Comparison of ENCODE assay signal across 28 cellular contexts in the genomic region with DNA sequence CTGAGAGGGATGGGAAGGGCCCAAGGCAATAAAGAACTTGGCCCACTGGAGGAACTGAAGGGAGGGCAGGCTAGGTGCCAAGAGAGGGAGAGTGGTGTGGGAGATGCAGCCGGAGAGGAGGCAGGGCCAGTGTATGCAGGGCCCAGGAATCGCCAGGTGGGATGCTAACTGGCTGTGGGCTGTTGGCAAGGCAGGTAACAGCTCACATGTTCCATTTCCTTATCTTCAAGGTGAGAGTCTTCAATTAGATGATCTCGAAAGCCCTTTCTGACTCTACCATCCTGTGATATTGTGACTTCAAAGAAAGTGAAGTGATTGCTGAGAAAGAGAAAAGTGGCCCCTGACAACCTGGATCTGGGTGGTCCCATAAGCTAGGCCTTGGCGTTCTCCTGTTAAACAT. TPM values are rescaled to one million over a fixed set of nuclear protein-coding genes. Genes with fewer than 3 reads are reported as not detected.
DNase-seq lines count a peak whose midpoint lies in the region; TF ChIP-seq lines count a peak whose summit lies in the region.
"Had no signal": no experiment of that assay in that cellular context is flagged by ENCODE, and none has a peak within 500 bp of the region (broad histone marks: within the 10 kb centered on the region; RNA-seq: fewer than 3 reads in every experiment).

No MANE protein-coding gene starts in this region.

- no peaks in the 10 kb centered on the region for H3K79me2 ChIP-seq in OCI-LY1 (ENCODE audit: insufficient read depth, low read length)
- peaks cover 25% of the 10 kb centered on the region for H3K79me2 ChIP-seq in parathyroid adenoma

- intact Hi-C loops in CD14-positive monocyte (cut with micrococcal nuclease), result loop anchor here in 1 of 2 donors (5.0 to 10.0 kb wide), 3 partner anchors 62 to 238 kb away; partner anchors contain the start of gene CD86

- no peaks in the 10 kb centered on the region for H3F3A ChIP-seq in OCI-LY1 (ENCODE audit: insufficient read depth, low read length)

- H3K27me3 Mint-ChIP-seq in CD14-positive monocyte (ENCODE audit: low read depth in 3 of 3), result peaks cover 0 to 3% (median 1%) of the 10 kb centered on the region in 3 donors

- DNase-seq in CD14-positive monocyte (ENCODE audit: low spot score), result no peak
- DNase-seq in NCI-H1930 (lab: John Stamatoyannopoulos, UW), result no peak
- DNase-seq in activated gamma-delta T cell treated with Interleukin-2 at 50 U/mL for 16 hours, result no peak
- DNase-seq in NCI-H1436 treated with DMSO at 0.1 percent for 48 hours (lab: John Stamatoyannopoulos, UW), result no peak
- DNase-seq: activated CD4-positive, alpha-beta T cell treated with anti-CD3 and anti-CD28 coated beads for 1 hour; activated naive CD4-positive, alpha-beta T cell treated with anti-CD3 and anti-CD28 coated beads, Interleukin-2, amount 10 ng/mL, durations not matched to agents 7 days and 5 days; Calu3; DMS79; gastrocnemius medialis; HFFc6; kidney; left ventricle myocardium superior; mesendoderm; NCI-H1417; NCI-H2081 treated with DMSO at 0.1 percent for 48 hours; NCI-H2227 treated with DMSO at 0.1 percent for 48 hours; NCI-H526; PC-9; right cardiac atrium; stimulated activated CD8-positive, alpha-beta memory T cell treated with anti-CD3 and anti-CD28 coated beads, Interleukin-4, amount 100 ng/mL, for 48 hours had no signal

- H3K9me3 ChIP-seq in BLaER1 (no peaks in the 10 kb centered on the region), OCI-LY1 (ENCODE audit: low read length) (no peaks in the 10 kb centered on the region), parathyroid adenoma (ENCODE audit: control insufficient read depth, low read length) (no peaks in the 10 kb centered on the region)
- H3K9me3 ChIP-seq: gastrocnemius medialis, transverse colon had no signal

- TF ChIP-seq CTCF in CD14-positive monocyte (IDR thresholded peaks at IDR 0.05) (no peak), OCI-LY1 (IDR thresholded peaks at IDR 0.05; ENCODE audit: low read length) (no peak), parathyroid adenoma (IDR thresholded peaks at IDR 0.05) (no peak)

- peak overlapping the region; percentile 96 to 100 (median 98) for H3K27ac Mint-ChIP-seq in CD14-positive monocyte
- H3K27ac Mint-ChIP-seq: CD4-positive, CD25-positive, alpha-beta regulatory T cell; HFFc6 had no signal

- peaks cover 0 to 4% (median 0%) of the 10 kb centered on the region in 7 donors for H3K9me3 Mint-ChIP-seq in CD14-positive monocyte
- H3K9me3 Mint-ChIP-seq: activated naive CD4-positive, alpha-beta T cell treated with anti-CD3 and anti-CD28 coated beads, Interleukin-2, amount 10 ng/mL, durations not matched to agents 7 days and 5 days; HFFc6 had no signal

- no peak overlapping the region for H3K9ac ChIP-seq in BLaER1
- H3K9ac ChIP-seq in OCI-LY1 (ENCODE audit: low read length), result no peak overlapping the region
- H3K9ac ChIP-seq in parathyroid adenoma, result peak overlapping the region; percentile 40

- H3K4me3 ChIP-seq in BLaER1 (no peak overlapping the region), OCI-LY1 (ENCODE audit: low read depth, low read length, poor library complexity, severe bottlenecking) (peak overlapping the region; percentile 11), parathyroid adenoma (ENCODE audit: low read depth, low read length) (peak overlapping the region; percentile 42)
- H3K4me3 ChIP-seq: gastrocnemius medialis, PC-9, SK-N-MC, smooth muscle cell, transverse colon had no signal

- H2AFZ ChIP-seq in OCI-LY1 (ENCODE audit: low read length) (peak overlapping the region; percentile 98), parathyroid adenoma (no peak overlapping the region)
- H2AFZ ChIP-seq: PC-9 had no signal

- H3K4me1 Mint-ChIP-seq in CD14-positive monocyte, result peaks cover 54% of the 10 kb centered on the region

- H4K20me1 ChIP-seq in BLaER1, result no peaks in the 10 kb centered on the region
- H4K20me1 ChIP-seq in OCI-LY1 (ENCODE audit: insufficient read depth, low read length), result no peaks in the 10 kb centered on the region

- H3K27ac ChIP-seq in BLaER1, result no peak overlapping the region
- peak overlapping the region; percentile 7 for H3K27ac ChIP-seq in OCI-LY1 (ENCODE audit: low read depth, low read length, poor library complexity, severe bottlenecking)
- peak overlapping the region; percentile 98 for H3K27ac ChIP-seq in parathyroid adenoma
- H3K27ac ChIP-seq: gastrocnemius medialis, PC-9, SK-N-MC had no signal

- peak overlapping the region; percentile 61 for H3K4me2 ChIP-seq in BLaER1
- peak overlapping the region; percentile 59; the same call in 1 of the 2 replicates for H3K4me2 ChIP-seq in OCI-LY1 (ENCODE audit: low read length)
- H3K4me2 ChIP-seq in parathyroid adenoma (ENCODE audit: low read length), result peak overlapping the region; percentile 58
- H3K4me2 ChIP-seq: PC-9, smooth muscle cell had no signal

- H3K36me3 Mint-ChIP-seq in CD14-positive monocyte, result no peaks in the 10 kb centered on the region
- H3K36me3 Mint-ChIP-seq: activated naive CD4-positive, alpha-beta T cell treated with anti-CD3 and anti-CD28 coated beads, Interleukin-2, amount 10 ng/mL, durations not matched to agents 7 days and 5 days; CD4-positive, CD25-positive, alpha-beta regulatory T cell had no signal

- H3K27me3 ChIP-seq in BLaER1 (no peaks in the 10 kb centered on the region), OCI-LY1 (ENCODE audit: insufficient read depth, low read length) (no peaks in the 10 kb centered on the region), parathyroid adenoma (ENCODE audit: control insufficient read depth, insufficient read depth, low read length) (no peaks in the 10 kb centered on the region)
- H3K27me3 ChIP-seq: gastrocnemius medialis, transverse colon had no signal

- no peaks in the 10 kb centered on the region for H3K9me2 ChIP-seq in OCI-LY1 (ENCODE audit: low read depth, low read length)

- H3K4me1 ChIP-seq in BLaER1, result peaks cover 18% of the 10 kb centered on the region
- H3K4me1 ChIP-seq in OCI-LY1 (ENCODE audit: insufficient read depth, low read length, severe bottlenecking), result peaks cover 17% of the 10 kb centered on the region
- H3K4me1 ChIP-seq in parathyroid adenoma, result peaks cover 82% of the 10 kb centered on the region
- H3K4me1 ChIP-seq: gastrocnemius medialis, transverse colon had no signal

- H3K36me3 ChIP-seq in BLaER1 (no peaks in the 10 kb centered on the region), OCI-LY1 (ENCODE audit: insufficient read depth, low read length) (no peaks in the 10 kb centered on the region), parathyroid adenoma (ENCODE audit: control insufficient read depth, insufficient read depth, low read length) (peaks cover 5% of the 10 kb centered on the region)
- H3K36me3 ChIP-seq: gastrocnemius medialis, transverse colon had no signal

- peak overlapping the region; percentile 70 to 92 for H3K4me3 Mint-ChIP-seq in CD14-positive monocyte
- H3K4me3 Mint-ChIP-seq: activated naive CD4-positive, alpha-beta T cell treated with anti-CD3 and anti-CD28 coated beads, Interleukin-2, amount 10 ng/mL, durations not matched to agents 7 days and 5 days; CD4-positive, CD25-positive, alpha-beta regulatory T cell; HFFc6 had no signal

RNA-seq across cellular contexts. Expression of gene CASR, which starts 49.0 kb away (rescaled TPM):
- not detected for polyA plus RNA-seq in CD14-positive monocyte
- polyA plus RNA-seq: fibroblast of lung, right cardiac atrium, smooth muscle cell had no signal
